ENCODE assay signal across 20 cellular contexts in genomic region chr7:77923419-77923818, GRCh38.
A peak's percentile ranks its signal among the peaks of the same experiment; 100 is the strongest.
DNase-seq lines count a peak whose midpoint lies in the region; ATAC-seq and TF ChIP-seq lines count a peak whose summit lies in the region.
"Had no signal": no experiment of that assay in that cellular context is flagged by ENCODE, and none has a peak within 500 bp of the region (broad histone marks: within the 10 kb centered on the region; RNA-seq: fewer than 3 reads in every experiment).

No MANE protein-coding gene starts in this region.

- H3K27ac ChIP-seq in left ventricle myocardium inferior (replicated peaks) (no peak overlapping the region), SK-N-MC (peak overlapping the region; percentile 34)
- H3K27ac ChIP-seq: ascending aorta, neutrophil, RWPE1, VCaP had no signal

- no peak for DNase-seq in left ventricle myocardium superior
- no peak for DNase-seq in left ventricle myocardium inferior
- peak; percentile 50 for DNase-seq in Jurkat, Clone E6-1 (ENCODE audit: low read depth, low spot score)
- DNase-seq in SK-N-MC (ENCODE audit: low read depth, low spot score): no peak
- DNase-seq in NCI-H446 (lab: John Stamatoyannopoulos, UW): no peak
- DNase-seq in ureter (ENCODE audit: low spot score): no peak
- DNase-seq in UCSD-AML1 (lab: John Stamatoyannopoulos, UW; ENCODE audit: unreplicated experiment): no peak
- no peak for DNase-seq in NCI-H82 (lab: John Stamatoyannopoulos, UW)
- DNase-seq: activated naive CD4-positive, alpha-beta T cell treated with anti-CD3 and anti-CD28 coated beads, Interleukin-2, amount 10 ng/mL, durations not matched to agents 7 days and 5 days; CD4-positive, alpha-beta memory T cell; effector memory CD8-positive, alpha-beta T cell; head of caudate nucleus; NCI-H187; NCI-H2227 treated with DMSO at 0.1 percent for 48 hours; NK-92 treated with Interleukin-12 subunit alpha and Interleukin-12 subunit beta, amount 100 ng/mL, for 24 hours; T-cell had no signal

- H3K36me3 ChIP-seq in left ventricle myocardium inferior (peaks cover 18% of the 10 kb centered on the region), SK-N-MC (ENCODE audit: insufficient read depth, low read length) (no peaks in the 10 kb centered on the region)

- no peak overlapping the region for H3K9ac ChIP-seq in SK-N-MC (ENCODE audit: insufficient read length)

- H3K27me3 ChIP-seq in left ventricle myocardium inferior (ENCODE audit: low read depth): no peaks in the 10 kb centered on the region
- H3K27me3 ChIP-seq: ascending aorta, neutrophil had no signal

- intact Hi-C loops in left ventricle myocardium superior (cut with micrococcal nuclease) (no loop called here), left ventricle myocardium inferior (cut with micrococcal nuclease) (no loop called here)

- peaks cover 7% of the 10 kb centered on the region for H3K4me1 ChIP-seq in left ventricle myocardium inferior
- H3K4me1 ChIP-seq: ascending aorta had no signal

- H3K4me3 ChIP-seq in left ventricle myocardium inferior (no peak overlapping the region), SK-N-MC (no peak overlapping the region)
- H3K4me3 ChIP-seq in Jurkat, Clone E6-1 (ENCODE audit: low read length): no peak overlapping the region
- H3K4me3 ChIP-seq: ascending aorta had no signal

- no peaks in the 10 kb centered on the region for H3K9me3 ChIP-seq in left ventricle myocardium inferior (replicated peaks)
- H3K9me3 ChIP-seq in SK-N-MC (ENCODE audit: low read depth, low read length): no peaks in the 10 kb centered on the region
- H3K9me3 ChIP-seq: ascending aorta, neutrophil had no signal

- no peak for TF ChIP-seq CTCF in left ventricle myocardium inferior (IDR thresholded peaks at IDR 0.05; ENCODE audit: borderline replicate concordance)

- ATAC-seq in left ventricle myocardium superior: peak; percentile 63
- ATAC-seq: effector memory CD8-positive, alpha-beta T cell; T-cell had no signal
